ENCODE assay signal across 8 cellular contexts in genomic region chr3:13040381-13041074, GRCh38. TPM values are rescaled to one million over a fixed set of nuclear protein-coding genes. Genes with fewer than 3 reads are reported as not detected.
DNase-seq lines count a peak whose midpoint lies in the region; ATAC-seq lines count a peak whose summit lies in the region.

No MANE protein-coding gene starts in this region.

- 59 to 66% methylated on average over 12 of the region's 12 CpGs for WGBS in GM23248 (ENCODE audit: low coverage in 1 of 2, low lambda C conversion rate in 2 of 2, missing lambda C conversion rate in 2 of 2), 2 experiments

- H3K9me3 ChIP-seq in GM23248 (ENCODE audit: low read depth) = no peaks in the 10 kb centered on the region

- DNase-seq in GM23248 = peak; percentile 24
- peak; percentile 44 for DNase-seq in MV-4-11 (lab: John Stamatoyannopoulos, UW)
- no peak for DNase-seq in pons (ENCODE audit: low spot score)
- no peak for DNase-seq in NCI-H446 treated with DMSO at 0.1 percent for 48 hours (lab: John Stamatoyannopoulos, UW)
- no peak for DNase-seq in SKM-1 (lab: John Stamatoyannopoulos, UW; ENCODE audit: unreplicated experiment)
- DNase-seq in posterior vena cava (ENCODE audit: low spot score) = no peak

- no peaks in the 10 kb centered on the region for H3F3A ChIP-seq in GM23248 (ENCODE audit: insufficient read depth)

- no peaks in the 10 kb centered on the region for H3K36me3 ChIP-seq in GM23248 (ENCODE audit: low read depth)

- intact Hi-C loops in posterior vena cava (cut with DNase I) = no loop called here

- no peak overlapping the region for H3K4me3 ChIP-seq in GM23248

- H2AFZ ChIP-seq in GM23248 = no peak overlapping the region

- H3K9me2 ChIP-seq in GM23248 (ENCODE audit: insufficient read depth) = no peaks in the 10 kb centered on the region

- ATAC-seq in GM18870 (IDR thresholded peaks at IDR 0.05; ENCODE audit: unreplicated experiment) (peak; percentile 86), esophagus mucosa (peak; percentile 81)

- H3K4me1 ChIP-seq in GM23248 (ENCODE audit: insufficient read depth) = no peaks in the 10 kb centered on the region

- in situ Hi-C loops in GM23248 (cut with MboI) = no loop called here

- H3K9ac ChIP-seq in GM23248 = no peak overlapping the region

- H3K27ac ChIP-seq in GM23248 = no peak overlapping the region

- H4K20me1 ChIP-seq in GM23248 (ENCODE audit: insufficient read depth) = no peaks in the 10 kb centered on the region

- no peaks in the 10 kb centered on the region for H3K79me2 ChIP-seq in GM23248 (ENCODE audit: insufficient read depth)

- H3K4me2 ChIP-seq in GM23248 (ENCODE audit: unreplicated experiment) = no peak overlapping the region

- peaks cover 11% of the 10 kb centered on the region; the same call in 1 of the 2 replicates for H3K27me3 ChIP-seq in GM23248 (replicated peaks; ENCODE audit: insufficient read depth)

RNA-seq across cellular contexts. Expression of gene IQSEC1, which starts 32.7 kb away (rescaled TPM):
- 21.2 and 21.6 TPM in 2 replicates for total RNA-seq in GM23248 (2014; rRNA removed; shearing (Covaris generic))
- 5.1 and 5.2 TPM in 2 replicates for polyA plus RNA-seq in GM23248 (2016; fragmentation: Nextera tagmentation; extraction: Ambion mirVana)
- total RNA-seq in esophagus mucosa (9.4 TPM), posterior vena cava (10 to 100 TPM; 53.5 to 60.7 TPM)

Comparison
In these comparisons a context has a peak if more than half of its experiments do, and no peak if none do; other contexts are left out.
1. DNase-seq: peak in GM23248 (single experiment) and MV-4-11 (single experiment); none in pons (single experiment), NCI-H446 treated with DMSO at 0.1 percent for 48 hours (single experiment), SKM-1 (single experiment) and posterior vena cava (single experiment).